1 cellular context compared by ENCODE assay signal in the genomic region with DNA sequence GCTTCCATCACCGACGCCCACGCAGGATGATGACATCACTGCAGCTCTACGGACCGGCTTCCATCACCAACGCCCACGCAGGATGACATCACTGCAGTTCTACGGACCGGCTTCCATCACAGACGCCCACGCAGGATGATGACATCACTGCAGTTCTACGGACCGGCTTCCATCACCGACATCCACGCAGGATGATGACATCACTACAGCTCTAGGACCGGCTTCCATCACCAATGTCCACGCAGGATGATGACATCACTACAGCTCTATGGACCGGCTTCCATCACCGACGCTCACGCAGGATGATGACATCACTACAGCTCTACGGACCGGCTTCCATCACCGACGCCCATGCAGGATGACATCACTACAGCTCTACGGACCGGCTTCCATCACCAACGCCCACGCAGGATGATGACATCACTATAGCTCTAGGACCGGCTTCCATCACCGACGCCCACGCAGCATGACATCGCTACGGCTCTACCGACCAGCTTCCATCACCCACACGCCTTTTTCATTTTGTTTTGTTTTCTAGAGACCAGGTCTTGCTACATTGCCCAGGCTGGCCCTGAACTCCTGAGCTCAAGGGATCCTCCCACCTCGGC.
TF ChIP-seq lines count a peak whose summit lies in the region.

No MANE protein-coding gene starts in this region.

TF ChIP-seq in HepG2, 621 proteins besides CTCF, POLR2A, EP300 and RAD21:
- peak; percentile 96 for TF ChIP-seq ATF7 (IDR thresholded peaks at IDR 0.05)
- TF ChIP-seq ATF7 (CRISPR knock-in tag; IDR thresholded peaks at IDR 0.05) = no peak
- no peak for TF ChIP-seq EEA1 (CRISPR knock-in tag; IDR thresholded peaks at IDR 0.05; ENCODE audit: borderline replicate concordance)
- TF ChIP-seq, protein P1, sequence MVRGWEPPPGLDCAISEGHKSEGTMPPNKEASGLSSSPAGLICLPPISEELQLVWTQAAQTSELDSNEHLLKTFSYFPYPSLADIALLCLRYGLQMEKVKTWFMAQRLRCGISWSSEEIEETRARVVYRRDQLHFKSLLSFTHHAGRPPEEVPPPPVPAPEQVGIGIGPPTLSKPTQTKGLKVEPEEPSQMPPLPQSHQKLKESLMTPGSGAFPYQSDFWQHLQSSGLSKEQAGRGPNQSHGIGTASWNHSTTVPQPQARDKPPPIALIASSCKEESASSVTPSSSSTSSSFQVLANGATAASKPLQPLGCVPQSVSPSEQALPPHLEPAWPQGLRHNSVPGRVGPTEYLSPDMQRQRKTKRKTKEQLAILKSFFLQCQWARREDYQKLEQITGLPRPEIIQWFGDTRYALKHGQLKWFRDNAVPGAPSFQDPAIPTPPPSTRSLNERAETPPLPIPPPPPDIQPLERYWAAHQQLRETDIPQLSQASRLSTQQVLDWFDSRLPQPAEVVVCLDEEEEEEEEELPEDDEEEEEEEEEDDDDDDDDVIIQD (CRISPR knock-in tag; IDR thresholded peaks at IDR 0.05; ENCODE audit: low read depth) = no peak
- no peak for TF ChIP-seq ZNF607 (CRISPR knock-in tag; IDR thresholded peaks at IDR 0.05; ENCODE audit: borderline replicate concordance)
- no peak for TF ChIP-seq SNAI1 (CRISPR knock-in tag; IDR thresholded peaks at IDR 0.05; ENCODE audit: borderline replicate concordance)
- no peak for TF ChIP-seq ZFP41 (CRISPR knock-in tag; IDR thresholded peaks at IDR 0.05; ENCODE audit: borderline replicate concordance)
- TF ChIP-seq HNRNPL (IDR thresholded peaks at IDR 0.05; ENCODE audit: low read depth, low read length) = no peak
- peak; percentile 92 for TF ChIP-seq CREB1 (IDR thresholded peaks at IDR 0.05)
- 0 out of 2 replicates have a peak, but pooled peaks have one; percentile 20 for TF ChIP-seq CREB1 (CRISPR knock-in tag; IDR thresholded peaks at IDR 0.05)
- TF ChIP-seq, protein P2, sequence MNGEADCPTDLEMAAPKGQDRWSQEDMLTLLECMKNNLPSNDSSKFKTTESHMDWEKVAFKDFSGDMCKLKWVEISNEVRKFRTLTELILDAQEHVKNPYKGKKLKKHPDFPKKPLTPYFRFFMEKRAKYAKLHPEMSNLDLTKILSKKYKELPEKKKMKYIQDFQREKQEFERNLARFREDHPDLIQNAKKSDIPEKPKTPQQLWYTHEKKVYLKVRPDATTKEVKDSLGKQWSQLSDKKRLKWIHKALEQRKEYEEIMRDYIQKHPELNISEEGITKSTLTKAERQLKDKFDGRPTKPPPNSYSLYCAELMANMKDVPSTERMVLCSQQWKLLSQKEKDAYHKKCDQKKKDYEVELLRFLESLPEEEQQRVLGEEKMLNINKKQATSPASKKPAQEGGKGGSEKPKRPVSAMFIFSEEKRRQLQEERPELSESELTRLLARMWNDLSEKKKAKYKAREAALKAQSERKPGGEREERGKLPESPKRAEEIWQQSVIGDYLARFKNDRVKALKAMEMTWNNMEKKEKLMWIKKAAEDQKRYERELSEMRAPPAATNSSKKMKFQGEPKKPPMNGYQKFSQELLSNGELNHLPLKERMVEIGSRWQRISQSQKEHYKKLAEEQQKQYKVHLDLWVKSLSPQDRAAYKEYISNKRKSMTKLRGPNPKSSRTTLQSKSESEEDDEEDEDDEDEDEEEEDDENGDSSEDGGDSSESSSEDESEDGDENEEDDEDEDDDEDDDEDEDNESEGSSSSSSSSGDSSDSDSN (CRISPR knock-in tag; IDR thresholded peaks at IDR 0.05) = no peak
- TF ChIP-seq FLYWCH1 (CRISPR knock-in tag; IDR thresholded peaks at IDR 0.05) = no peak
- TF ChIP-seq, protein P3, sequence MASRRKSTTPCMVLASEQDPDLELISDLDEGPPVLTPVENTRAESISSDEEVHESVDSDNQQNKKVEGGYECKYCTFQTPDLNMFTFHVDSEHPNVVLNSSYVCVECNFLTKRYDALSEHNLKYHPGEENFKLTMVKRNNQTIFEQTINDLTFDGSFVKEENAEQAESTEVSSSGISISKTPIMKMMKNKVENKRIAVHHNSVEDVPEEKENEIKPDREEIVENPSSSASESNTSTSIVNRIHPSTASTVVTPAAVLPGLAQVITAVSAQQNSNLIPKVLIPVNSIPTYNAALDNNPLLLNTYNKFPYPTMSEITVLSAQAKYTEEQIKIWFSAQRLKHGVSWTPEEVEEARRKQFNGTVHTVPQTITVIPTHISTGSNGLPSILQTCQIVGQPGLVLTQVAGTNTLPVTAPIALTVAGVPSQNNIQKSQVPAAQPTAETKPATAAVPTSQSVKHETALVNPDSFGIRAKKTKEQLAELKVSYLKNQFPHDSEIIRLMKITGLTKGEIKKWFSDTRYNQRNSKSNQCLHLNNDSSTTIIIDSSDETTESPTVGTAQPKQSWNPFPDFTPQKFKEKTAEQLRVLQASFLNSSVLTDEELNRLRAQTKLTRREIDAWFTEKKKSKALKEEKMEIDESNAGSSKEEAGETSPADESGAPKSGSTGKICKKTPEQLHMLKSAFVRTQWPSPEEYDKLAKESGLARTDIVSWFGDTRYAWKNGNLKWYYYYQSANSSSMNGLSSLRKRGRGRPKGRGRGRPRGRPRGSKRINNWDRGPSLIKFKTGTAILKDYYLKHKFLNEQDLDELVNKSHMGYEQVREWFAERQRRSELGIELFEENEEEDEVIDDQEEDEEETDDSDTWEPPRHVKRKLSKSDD (CRISPR knock-in tag; IDR thresholded peaks at IDR 0.05; ENCODE audit: low read depth) = peak; percentile 23; the same call in 1 of the 2 replicates
- TF ChIP-seq, protein P4, sequence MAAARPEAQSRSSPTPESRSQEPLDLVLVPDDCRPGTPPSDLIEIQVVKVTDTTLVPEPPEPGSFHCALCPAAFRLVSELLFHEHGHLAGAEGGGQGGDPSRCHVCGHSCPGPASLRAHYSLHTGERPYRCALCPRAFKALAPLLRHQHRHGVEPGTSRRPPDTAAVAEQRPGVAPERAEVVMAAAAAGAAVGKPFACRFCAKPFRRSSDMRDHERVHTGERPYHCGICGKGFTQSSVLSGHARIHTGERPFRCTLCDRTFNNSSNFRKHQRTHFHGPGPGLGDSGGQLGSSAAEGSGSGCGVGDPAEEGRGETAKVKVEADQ (CRISPR knock-in tag; IDR thresholded peaks at IDR 0.05; ENCODE audit: borderline replicate concordance) = no peak
TF ChIP-seq in HepG2: peak in this region for 3.
